Comparison of ENCODE assay signal across 1 cellular context in the genomic region with DNA sequence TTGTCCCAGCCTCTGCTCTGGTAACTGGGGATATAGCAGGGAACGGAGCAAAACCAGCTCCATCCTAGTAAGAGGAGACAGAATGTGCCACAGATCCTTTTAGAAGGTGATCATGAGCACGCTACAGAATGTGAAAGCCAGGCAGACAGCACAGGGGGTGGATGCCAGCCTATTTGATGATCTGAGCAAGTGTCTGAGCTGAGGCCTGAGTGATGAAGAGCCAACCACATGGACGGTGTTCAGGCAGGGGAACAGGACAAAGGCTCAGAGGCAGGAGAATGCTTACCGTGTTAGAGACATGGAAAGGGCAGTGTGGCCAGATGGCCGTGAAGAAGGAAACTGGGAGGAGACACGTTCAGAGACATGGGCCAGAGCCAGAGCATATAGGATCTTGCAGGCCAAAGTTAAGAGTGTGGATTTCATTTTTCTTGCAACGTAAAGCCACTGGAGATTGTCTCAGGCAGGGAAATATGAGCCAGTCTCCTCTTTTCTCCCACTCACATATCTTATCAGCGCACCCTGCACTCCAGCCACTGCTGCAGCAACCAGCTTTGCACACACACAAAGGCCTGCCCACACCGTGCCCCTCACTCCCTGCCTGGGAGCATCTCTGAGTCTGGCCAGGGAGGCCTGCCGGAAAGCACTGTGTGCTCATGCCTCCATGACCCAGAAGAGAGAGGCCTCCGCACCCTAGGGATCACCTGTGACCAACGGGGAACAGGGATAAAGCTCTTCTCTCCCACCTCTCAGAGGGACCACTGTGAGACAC.
TF ChIP-seq lines count a peak whose summit lies in the region.

No MANE protein-coding gene starts in this region.

TF ChIP-seq in IMR-90, 13 proteins besides CTCF, POLR2A, EP300 and RAD21:
- no peak for TF ChIP-seq FOS (IDR thresholded peaks at IDR 0.05; ENCODE audit: low read depth, low read length)
- no peak for TF ChIP-seq RFX5 (IDR thresholded peaks at IDR 0.05; ENCODE audit: low read depth, low read length)
- no peak for TF ChIP-seq MAZ (IDR thresholded peaks at IDR 0.05; ENCODE audit: borderline replicate concordance, low read depth, low read length)
- TF ChIP-seq MAFK (IDR thresholded peaks at IDR 0.05; ENCODE audit: low read depth, low read length), result no peak
- no peak for TF ChIP-seq BHLHE40 (IDR thresholded peaks at IDR 0.05; ENCODE audit: low read depth, low read length)
- no peak for TF ChIP-seq MXI1 (IDR thresholded peaks at IDR 0.05; ENCODE audit: borderline replicate concordance, low read depth, low read length)
- no peak for TF ChIP-seq USF2 (IDR thresholded peaks at IDR 0.05; ENCODE audit: low read depth, low read length)
- no peak for TF ChIP-seq CEBPB (IDR thresholded peaks at IDR 0.05; ENCODE audit: low read depth, low read length)
- TF ChIP-seq RCOR1 (IDR thresholded peaks at IDR 0.05; ENCODE audit: insufficient replicate concordance, low read length), result no peak
- TF ChIP-seq SMC3 (IDR thresholded peaks at IDR 0.05; ENCODE audit: low read depth, low read length), result no peak
- TF ChIP-seq, protein P1, sequence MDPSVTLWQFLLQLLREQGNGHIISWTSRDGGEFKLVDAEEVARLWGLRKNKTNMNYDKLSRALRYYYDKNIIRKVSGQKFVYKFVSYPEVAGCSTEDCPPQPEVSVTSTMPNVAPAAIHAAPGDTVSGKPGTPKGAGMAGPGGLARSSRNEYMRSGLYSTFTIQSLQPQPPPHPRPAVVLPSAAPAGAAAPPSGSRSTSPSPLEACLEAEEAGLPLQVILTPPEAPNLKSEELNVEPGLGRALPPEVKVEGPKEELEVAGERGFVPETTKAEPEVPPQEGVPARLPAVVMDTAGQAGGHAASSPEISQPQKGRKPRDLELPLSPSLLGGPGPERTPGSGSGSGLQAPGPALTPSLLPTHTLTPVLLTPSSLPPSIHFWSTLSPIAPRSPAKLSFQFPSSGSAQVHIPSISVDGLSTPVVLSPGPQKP (IDR thresholded peaks at IDR 0.05; ENCODE audit: borderline replicate concordance, low read depth, low read length), result no peak
